ENCODE assay signal across 33 cellular contexts in genomic region chr20:13900506-13900905, GRCh38.
"Had no signal": no experiment of that assay in that cellular context is flagged by ENCODE, and none has a peak within 500 bp of the region (broad histone marks: within the 10 kb centered on the region; RNA-seq: fewer than 3 reads in every experiment).

No MANE protein-coding gene starts in this region.

- H3K4me3 Mint-ChIP-seq: activated CD4-positive, alpha-beta memory T cell treated with anti-CD3 and anti-CD28 coated beads, Interleukin-2, amount 10 ng/mL, durations not matched to agents 7 days and 5 days; activated CD4-positive, alpha-beta T cell treated with anti-CD3 and anti-CD28 coated beads, Interleukin-2, amount 10 ng/mL, durations not matched to agents 7 days and 5 days; activated naive CD4-positive, alpha-beta T cell treated with anti-CD3 and anti-CD28 coated beads, Interleukin-2, amount 10 ng/mL, durations not matched to agents 7 days and 5 days; activated naive CD8-positive, alpha-beta T cell treated with anti-CD3 and anti-CD28 coated beads, Interleukin-2, amount 10 ng/mL, durations not matched to agents 7 days and 5 days; activated T-cell treated with anti-CD3 and anti-CD28 coated beads, Interleukin-2, amount 50 U/mL, for 24 hours; activated T-cell treated with anti-CD3 and anti-CD28 coated beads, Interleukin-2, amount 50 U/mL, for 72 hours; brain; WTC11 had no signal

- H3K27ac ChIP-seq: ascending aorta, breast epithelium, cardiac muscle cell, colonic mucosa, epithelial cell of prostate, esophagus squamous epithelium, gastroesophageal sphincter, heart right ventricle, VCaP had no signal

- H3K36me3 ChIP-seq: ascending aorta, breast epithelium, cardiac muscle cell, colonic mucosa, esophagus squamous epithelium, gastroesophageal sphincter, heart right ventricle had no signal

- ATAC-seq: activated naive CD4-positive, alpha-beta T cell treated with anti-CD3 and anti-CD28 coated beads, Interleukin-2, amount 50 U/mL, for 72 hours; activated T-cell treated with anti-CD3 and anti-CD28 coated beads, Interleukin-2, amount 50 U/mL, for 72 hours; gastroesophageal sphincter; heart right ventricle; WTC11 had no signal

- FAIRE-seq: endometrium, endothelial cell of umbilical vein, TTC549 had no signal

- H3K4me1 Mint-ChIP-seq: activated CD4-positive, alpha-beta memory T cell treated with anti-CD3 and anti-CD28 coated beads, Interleukin-2, amount 10 ng/mL, durations not matched to agents 7 days and 5 days; activated CD4-positive, alpha-beta T cell treated with anti-CD3 and anti-CD28 coated beads, Interleukin-2, amount 10 ng/mL, durations not matched to agents 7 days and 5 days; activated naive CD4-positive, alpha-beta T cell treated with anti-CD3 and anti-CD28 coated beads, Interleukin-2, amount 10 ng/mL, durations not matched to agents 7 days and 5 days; activated naive CD8-positive, alpha-beta T cell treated with anti-CD3 and anti-CD28 coated beads, Interleukin-2, amount 10 ng/mL, durations not matched to agents 7 days and 5 days; brain; WTC11 had no signal

- H3K4me3 ChIP-seq: ascending aorta, breast epithelium, cardiac muscle cell, colonic mucosa, esophagus squamous epithelium, gastroesophageal sphincter, heart right ventricle had no signal

- H3K9me3 ChIP-seq: ascending aorta, breast epithelium, colonic mucosa, esophagus squamous epithelium, gastroesophageal sphincter, heart right ventricle had no signal

- H3K9me3 Mint-ChIP-seq: activated CD4-positive, alpha-beta memory T cell treated with anti-CD3 and anti-CD28 coated beads, Interleukin-2, amount 10 ng/mL, durations not matched to agents 7 days and 5 days; activated CD4-positive, alpha-beta T cell treated with anti-CD3 and anti-CD28 coated beads, Interleukin-2, amount 10 ng/mL, durations not matched to agents 7 days and 5 days; activated naive CD4-positive, alpha-beta T cell treated with anti-CD3 and anti-CD28 coated beads, Interleukin-2, amount 10 ng/mL, durations not matched to agents 7 days and 5 days; activated naive CD4-positive, alpha-beta T cell treated with anti-CD3 and anti-CD28 coated beads, Interleukin-2, amount 50 U/mL, for 72 hours; activated naive CD8-positive, alpha-beta T cell treated with anti-CD3 and anti-CD28 coated beads, Interleukin-2, amount 10 ng/mL, durations not matched to agents 7 days and 5 days; activated T-cell treated with anti-CD3 and anti-CD28 coated beads, Interleukin-2, amount 50 U/mL, for 72 hours; brain; WTC11 had no signal

- H3K27ac Mint-ChIP-seq: activated CD4-positive, alpha-beta memory T cell treated with anti-CD3 and anti-CD28 coated beads, Interleukin-2, amount 10 ng/mL, durations not matched to agents 7 days and 5 days; activated CD4-positive, alpha-beta T cell treated with anti-CD3 and anti-CD28 coated beads, Interleukin-2, amount 10 ng/mL, durations not matched to agents 7 days and 5 days; activated naive CD4-positive, alpha-beta T cell treated with anti-CD3 and anti-CD28 coated beads, Interleukin-2, amount 10 ng/mL, durations not matched to agents 7 days and 5 days; activated naive CD4-positive, alpha-beta T cell treated with anti-CD3 and anti-CD28 coated beads, Interleukin-2, amount 50 U/mL, for 72 hours; activated naive CD8-positive, alpha-beta T cell treated with anti-CD3 and anti-CD28 coated beads, Interleukin-2, amount 10 ng/mL, durations not matched to agents 7 days and 5 days; activated T-cell treated with anti-CD3 and anti-CD28 coated beads, Interleukin-2, amount 50 U/mL, for 24 hours; activated T-cell treated with anti-CD3 and anti-CD28 coated beads, Interleukin-2, amount 50 U/mL, for 72 hours; brain; WTC11 had no signal

- H3K4me1 ChIP-seq: ascending aorta, breast epithelium, colonic mucosa, esophagus squamous epithelium, gastroesophageal sphincter, heart right ventricle had no signal

- H3K36me3 Mint-ChIP-seq: activated naive CD4-positive, alpha-beta T cell treated with anti-CD3 and anti-CD28 coated beads, Interleukin-2, amount 10 ng/mL, durations not matched to agents 7 days and 5 days; activated naive CD4-positive, alpha-beta T cell treated with anti-CD3 and anti-CD28 coated beads, Interleukin-2, amount 50 U/mL, for 72 hours; activated naive CD8-positive, alpha-beta T cell treated with anti-CD3 and anti-CD28 coated beads, Interleukin-2, amount 10 ng/mL, durations not matched to agents 7 days and 5 days; brain; WTC11 had no signal

- H3K27me3 Mint-ChIP-seq: activated CD4-positive, alpha-beta memory T cell treated with anti-CD3 and anti-CD28 coated beads, Interleukin-2, amount 10 ng/mL, durations not matched to agents 7 days and 5 days; activated CD4-positive, alpha-beta T cell treated with anti-CD3 and anti-CD28 coated beads, Interleukin-2, amount 10 ng/mL, durations not matched to agents 7 days and 5 days; activated naive CD4-positive, alpha-beta T cell treated with anti-CD3 and anti-CD28 coated beads, Interleukin-2, amount 10 ng/mL, durations not matched to agents 7 days and 5 days; activated naive CD8-positive, alpha-beta T cell treated with anti-CD3 and anti-CD28 coated beads, Interleukin-2, amount 10 ng/mL, durations not matched to agents 7 days and 5 days; activated T-cell treated with anti-CD3 and anti-CD28 coated beads, Interleukin-2, amount 50 U/mL, for 24 hours; brain had no signal

- H3K27me3 ChIP-seq: ascending aorta, breast epithelium, cardiac muscle cell, colonic mucosa, esophagus squamous epithelium, gastroesophageal sphincter, heart right ventricle had no signal

- DNase-seq: activated CD4-positive, alpha-beta memory T cell treated with anti-CD3 and anti-CD28 coated beads, Interleukin-2, amount 10 ng/mL, durations not matched to agents 7 days and 5 days; activated CD4-positive, alpha-beta T cell treated with anti-CD3 and anti-CD28 coated beads for 1 hour; activated CD4-positive, alpha-beta T cell treated with anti-CD3 and anti-CD28 coated beads for 4 hours; activated CD4-positive, alpha-beta T cell treated with anti-CD3 and anti-CD28 coated beads, Interleukin-2, amount 10 ng/mL, durations not matched to agents 7 days and 5 days; activated CD4-positive, alpha-beta T cell treated with anti-CD3 and anti-CD28 coated beads, Interleukin-2, amount 50 U/mL, for 4 hours; activated CD8-positive, alpha-beta memory T cell treated with anti-CD3 and anti-CD28 coated beads, Interleukin-2, amount 50 U/mL, for 48 hours; activated gamma-delta T cell; activated naive CD4-positive, alpha-beta T cell; activated naive CD4-positive, alpha-beta T cell treated with anti-CD3 and anti-CD28 coated beads, Interleukin-2, amount 10 ng/mL, durations not matched to agents 7 days and 5 days; activated naive CD8-positive, alpha-beta T cell treated with anti-CD3 and anti-CD28 coated beads, Interleukin-2, amount 10 ng/mL, durations not matched to agents 7 days and 5 days; activated T-cell treated with anti-CD3 and anti-CD28 coated beads for 4 hours; activated T-cell treated with anti-CD3 and anti-CD28 coated beads, Interleukin-2, amount 50 U/mL, for 24 hours; activated T-cell treated with anti-CD3 and anti-CD28 coated beads, Interleukin-2, amount 50 U/mL, for 72 hours; central memory CD4-positive, alpha-beta T cell; cerebellar nuclear complex; colonic mucosa; effector CD8-positive, alpha-beta T cell; esophagus squamous epithelium; foreskin melanocyte; heart right ventricle; T-helper 2 cell had no signal
